8 cellular contexts compared by ENCODE assay signal in genomic region chr16:67226295-67226803, GRCh38. TPM values are rescaled to one million over a fixed set of nuclear protein-coding genes. Genes with fewer than 3 reads are reported as not detected.
DNase-seq lines count a peak whose midpoint lies in the region; ATAC-seq and TF ChIP-seq lines count a peak whose summit lies in the region.

No MANE protein-coding gene starts in this region.

- peaks cover 22% of the 10 kb centered on the region for H3K4me1 ChIP-seq in ACC112 (ENCODE audit: control insufficient read depth, insufficient read depth, low read length, unreplicated experiment)
- 0 out of 2 replicates have a peak, but pooled peaks cover 4% of the 10 kb centered on the region for H3K4me1 ChIP-seq in HUES64 (ENCODE audit: insufficient read depth, low read length)
- peaks cover 24% of the 10 kb centered on the region for H3K4me1 ChIP-seq in mucosa of stomach (ENCODE audit: control insufficient read depth, insufficient read depth, low read length)

- H3K9ac ChIP-seq in HUES64 (ENCODE audit: low read depth, low read length) (no peak overlapping the region), mucosa of stomach (ENCODE audit: low read length) (peak overlapping the region; percentile 82)

- H3K9me3 ChIP-seq in HUES64 (ENCODE audit: insufficient read depth, low read depth, low read length) (no peaks in the 10 kb centered on the region), mucosa of stomach (ENCODE audit: control insufficient read depth, low read length) (no peaks in the 10 kb centered on the region)

- DNase-seq in cardiac fibroblast (ENCODE audit: low read depth in 2 of 2) (no peak), NOMO-1 (lab: John Stamatoyannopoulos, UW; ENCODE audit: unreplicated experiment in 2 of 2) (no peak), erythroblast (lab: John Stamatoyannopoulos, UW) (no peak)
- no peak for DNase-seq in activated effector memory CD4-positive, alpha-beta T cell treated with anti-CD3 and anti-CD28 coated beads, Interleukin-2, amount 50 U/mL, for 16 hours

- H3K4me3 ChIP-seq in ACC112 (ENCODE audit: low read depth, low read length) (peak overlapping the region; percentile 96), HUES64 (ENCODE audit: low read length) (peak overlapping the region; percentile 80), cardiac fibroblast (replicated peaks in 1 of 2; ENCODE audit: low read depth in 2 of 2, low read length in 2 of 2) (peak overlapping the region; percentile 97 to 99), mucosa of stomach (ENCODE audit: low read length) (peak overlapping the region; percentile 93)

- H3K27ac ChIP-seq in ACC112 (ENCODE audit: low read depth, low read length) (peak overlapping the region; percentile 2; the same call in 1 of the 2 replicates), HUES64 (ENCODE audit: low read depth, low read length) (no peak overlapping the region)

- 0 out of 2 replicates have a peak, but pooled peaks cover 6% of the 10 kb centered on the region for H3K36me3 ChIP-seq in ACC112 (ENCODE audit: insufficient read depth, low read length)
- H3K36me3 ChIP-seq in HUES64 (ENCODE audit: insufficient read depth, low read length): peaks cover 33% of the 10 kb centered on the region
- H3K36me3 ChIP-seq in mucosa of stomach (ENCODE audit: control insufficient read depth, insufficient read depth, low read length): peaks cover 3% of the 10 kb centered on the region

- peak overlapping the region; percentile 83 for H2AFZ ChIP-seq in ACC112 (ENCODE audit: low read length, unreplicated experiment)

- no peaks in the 10 kb centered on the region for H3K27me3 ChIP-seq in ACC112 (ENCODE audit: insufficient read depth, low read length)
- H3K27me3 ChIP-seq in HUES64 (ENCODE audit: insufficient read depth, low read length): peaks cover 3% of the 10 kb centered on the region; the same call in 1 of the 2 replicates
- H3K27me3 ChIP-seq in mucosa of stomach (ENCODE audit: control insufficient read depth, insufficient read depth, low read length): no peaks in the 10 kb centered on the region

- H3K79me2 ChIP-seq in ACC112 (ENCODE audit: control insufficient read depth, insufficient read depth, low read length, unreplicated experiment): peaks cover 27% of the 10 kb centered on the region

- 10% methylated on average over 12 of the region's 12 CpGs for WGBS in HUES64

- ATAC-seq in HG03039 (IDR thresholded peaks at IDR 0.05; ENCODE audit: unreplicated experiment): no peak

- no peak for TF ChIP-seq POLR2A in erythroblast (IDR thresholded peaks at IDR 0.05; ENCODE audit: low read length)

- TF ChIP-seq CTCF in cardiac fibroblast (IDR thresholded peaks at IDR 0.05; ENCODE audit: low read depth, low read length): no peak

RNA-seq across cellular contexts. Expression of gene TMEM208, which starts 0.6 kb away (rescaled TPM):
- 46.6 TPM for polyA plus RNA-seq in HUES64 (2013, experiment 1 of 2)
- 39.9 TPM for polyA plus RNA-seq in HUES64 (2013, experiment 2 of 2)

RNA-seq across cellular contexts. Expression of gene FHOD1, which starts 20.9 kb away (rescaled TPM):
- polyA plus RNA-seq in HUES64 (2013, experiment 1 of 2): 23.5 TPM
- 29.1 TPM for polyA plus RNA-seq in HUES64 (2013, experiment 2 of 2)

RNA-seq across cellular contexts. Expression of gene SLC9A5, which starts 22.4 kb away (rescaled TPM):
- polyA plus RNA-seq in HUES64 (2013, experiment 1 of 2): 1.7 TPM
- polyA plus RNA-seq in HUES64 (2013, experiment 2 of 2): 2.5 TPM

RNA-seq across cellular contexts. Expression of gene ELMO3, which starts 27.4 kb away (rescaled TPM):
- polyA plus RNA-seq in HUES64 (2013, experiment 1 of 2): 1.5 TPM
- 1.1 TPM for polyA plus RNA-seq in HUES64 (2013, experiment 2 of 2)

RNA-seq across cellular contexts. Expression of gene E2F4, which starts 34.4 kb away (rescaled TPM):
- 66.4 TPM for polyA plus RNA-seq in HUES64 (2013, experiment 1 of 2)
- polyA plus RNA-seq in HUES64 (2013, experiment 2 of 2): 61.8 TPM
